In genomic region chr18:27175914-27176313, GRCh38 we compare ENCODE assay signal across 1 cellular context.
TF ChIP-seq lines count a peak whose summit lies in the region.

No MANE protein-coding gene starts in this region.

TF ChIP-seq in H1, 55 proteins besides CTCF, POLR2A, EP300 and RAD21 (continued from another document):
- TF ChIP-seq CHD7 (IDR thresholded peaks at IDR 0.05; ENCODE audit: insufficient replicate concordance, low read length) (peak; percentile 74), SIN3A (conservative IDR thresholded peaks at IDR 0.05 in 1 of 2, IDR thresholded peaks at IDR 0.05 in 1 of 2; ENCODE audit: low read depth in 1 of 2, low read length in 2 of 2) (no peak), SIX5 (IDR thresholded peaks at IDR 0.05; ENCODE audit: low read depth, low read length) (no peak), HDAC2 (IDR thresholded peaks at IDR 0.05; ENCODE audit: borderline replicate concordance in 1 of 2, low read depth in 2 of 2, low read length in 2 of 2) (no peak), TAF1 (IDR thresholded peaks at IDR 0.05; ENCODE audit: low read depth, low read length) (no peak), TCF12 (IDR thresholded peaks at IDR 0.05; ENCODE audit: low read depth, low read length) (0 out of 2 replicates have a peak, but pooled peaks have one; percentile 20), USF2 (IDR thresholded peaks at IDR 0.05; ENCODE audit: low read length) (no peak), ASH2L (IDR thresholded peaks at IDR 0.05; ENCODE audit: low read length) (peak; percentile 85), SP1 (IDR thresholded peaks at IDR 0.05; ENCODE audit: low read depth, low read length) (peak; percentile 85)
